Comparison of ENCODE assay signal across 9 cellular contexts in the genomic region with DNA sequence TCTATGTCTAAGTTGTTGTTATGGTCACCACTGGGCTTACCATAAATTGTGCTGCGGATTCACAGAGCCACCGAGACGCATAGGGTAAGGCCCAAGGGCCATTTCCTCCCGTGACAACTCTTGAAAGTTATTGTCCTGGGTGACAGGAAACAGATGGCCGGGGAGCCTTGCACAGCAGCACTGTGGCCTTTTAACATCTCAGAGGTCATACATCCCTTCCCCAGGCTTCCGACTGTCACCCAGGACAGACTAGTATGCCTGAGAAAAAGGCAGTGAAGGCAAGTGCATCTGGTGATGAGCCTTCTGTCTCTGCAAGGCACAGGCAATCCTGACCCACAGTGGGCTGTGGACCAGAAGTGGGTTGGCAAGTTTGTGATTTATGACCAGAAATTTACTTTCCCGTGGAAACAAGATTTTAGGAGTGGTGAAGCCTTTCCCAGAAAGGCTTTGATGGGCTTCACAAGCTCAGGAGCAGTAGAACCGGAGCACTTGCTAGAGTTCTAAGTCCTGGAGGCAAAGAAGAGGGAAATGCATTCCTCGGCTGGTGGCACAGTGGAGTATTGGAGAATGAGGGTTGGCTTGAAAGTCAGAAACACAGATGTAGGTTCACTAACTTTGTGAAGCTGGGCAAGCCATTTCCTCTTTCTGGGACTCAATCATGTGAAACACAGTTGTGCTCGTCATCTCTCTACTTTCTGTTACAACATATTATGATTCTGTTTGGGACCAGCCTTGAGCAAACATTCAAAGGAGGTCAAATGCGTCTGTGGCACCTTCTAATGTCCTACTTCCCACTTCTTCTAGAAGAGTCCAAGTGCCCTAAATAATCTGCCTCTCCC. TPM values are rescaled to one million over a fixed set of nuclear protein-coding genes. Genes with fewer than 3 reads are reported as not detected.
DNase-seq lines count a peak whose midpoint lies in the region; ATAC-seq and TF ChIP-seq lines count a peak whose summit lies in the region.
"Had no signal": no experiment of that assay in that cellular context is flagged by ENCODE, and none has a peak within 500 bp of the region (broad histone marks: within the 10 kb centered on the region; RNA-seq: fewer than 3 reads in every experiment).

No MANE protein-coding gene starts in this region.

- peak; percentile 67 for DNase-seq in CD14-positive monocyte (ENCODE audit: low spot score)
- no peak for DNase-seq in effector memory CD8-positive, alpha-beta T cell
- no peak for DNase-seq in activated CD4-positive, alpha-beta T cell treated with anti-CD3 and anti-CD28 coated beads, Interleukin-2, amount 10 ng/mL, durations not matched to agents 24 days and 14 days
- DNase-seq in NCI-H82 (lab: John Stamatoyannopoulos, UW) = no peak
- DNase-seq in stimulated activated CD4-positive, alpha-beta T cell treated with anti-CD3 and anti-CD28 coated beads, Interleukin-4, amount 100 ng/mL, for 1 hour = no peak
- DNase-seq in activated CD4-positive, alpha-beta T cell treated with anti-CD3 and anti-CD28 coated beads for 48 hours = no peak
- DNase-seq: COR-L47 had no signal

- peak overlapping the region; percentile 93 to 99 (median 98) for H3K27ac Mint-ChIP-seq in CD14-positive monocyte
- peak overlapping the region in 1 of 2 donors; percentile 8 for H3K27ac Mint-ChIP-seq in effector memory CD8-positive, alpha-beta T cell
- H3K27ac Mint-ChIP-seq in activated CD4-positive, alpha-beta T cell treated with anti-CD3 and anti-CD28 coated beads, Interleukin-2, amount 10 ng/mL, durations not matched to agents 24 days and 14 days = no peak overlapping the region

- H3K4me3 Mint-ChIP-seq in CD14-positive monocyte = peak overlapping the region; percentile 59 to 67
- no peak overlapping the region for H3K4me3 Mint-ChIP-seq in effector memory CD8-positive, alpha-beta T cell
- H3K4me3 Mint-ChIP-seq in activated CD4-positive, alpha-beta T cell treated with anti-CD3 and anti-CD28 coated beads, Interleukin-2, amount 10 ng/mL, durations not matched to agents 24 days and 14 days = no peak overlapping the region

- peaks cover 53% of the 10 kb centered on the region for H3K4me1 Mint-ChIP-seq in CD14-positive monocyte
- H3K4me1 Mint-ChIP-seq in effector memory CD8-positive, alpha-beta T cell (ENCODE audit: low read depth in 2 of 2) = peaks cover 0 to 5% of the 10 kb centered on the region in 2 donors
- H3K4me1 Mint-ChIP-seq in activated CD4-positive, alpha-beta T cell treated with anti-CD3 and anti-CD28 coated beads, Interleukin-2, amount 10 ng/mL, durations not matched to agents 24 days and 14 days = peaks cover 23% of the 10 kb centered on the region

- H3K36me3 Mint-ChIP-seq in CD14-positive monocyte = peaks cover 0 to 2% of the 10 kb centered on the region in 2 donors
- H3K36me3 Mint-ChIP-seq in effector memory CD8-positive, alpha-beta T cell (ENCODE audit: insufficient read depth) = no peaks in the 10 kb centered on the region
- H3K36me3 Mint-ChIP-seq in activated CD4-positive, alpha-beta T cell treated with anti-CD3 and anti-CD28 coated beads, Interleukin-2, amount 10 ng/mL, durations not matched to agents 24 days and 14 days (ENCODE audit: low read depth) = no peaks in the 10 kb centered on the region

- intact Hi-C loops in CD14-positive monocyte (cut with micrococcal nuclease) = no loop called here
- intact Hi-C loops in activated CD4-positive, alpha-beta T cell treated with anti-CD3 and anti-CD28 coated beads, Interleukin-2, amount 10 ng/mL, durations not matched to agents 24 days and 14 days (cut with micrococcal nuclease) = no loop called here

- no peak for TF ChIP-seq CTCF in CD14-positive monocyte (IDR thresholded peaks at IDR 0.05)

- H3K9me3 Mint-ChIP-seq in CD14-positive monocyte = peaks cover 0 to 2% (median 0%) of the 10 kb centered on the region in 7 donors
- no peaks in the 10 kb centered on the region for H3K9me3 Mint-ChIP-seq in effector memory CD8-positive, alpha-beta T cell
- no peaks in the 10 kb centered on the region for H3K9me3 Mint-ChIP-seq in activated CD4-positive, alpha-beta T cell treated with anti-CD3 and anti-CD28 coated beads, Interleukin-2, amount 10 ng/mL, durations not matched to agents 24 days and 14 days

- peak; percentile 77 for ATAC-seq in GM19395 (IDR thresholded peaks at IDR 0.05; ENCODE audit: unreplicated experiment)
- ATAC-seq in HG03103 (IDR thresholded peaks at IDR 0.05; ENCODE audit: low read depth, unreplicated experiment) = peak; percentile 72
- ATAC-seq in effector memory CD8-positive, alpha-beta T cell (replicated peaks) = peak; percentile 51

- peaks cover 1 to 5% (median 3%) of the 10 kb centered on the region in 3 donors for H3K27me3 Mint-ChIP-seq in CD14-positive monocyte (ENCODE audit: low read depth in 3 of 3)
- peaks cover 48 to 56% of the 10 kb centered on the region in 2 donors for H3K27me3 Mint-ChIP-seq in effector memory CD8-positive, alpha-beta T cell
- peaks cover 11% of the 10 kb centered on the region for H3K27me3 Mint-ChIP-seq in activated CD4-positive, alpha-beta T cell treated with anti-CD3 and anti-CD28 coated beads, Interleukin-2, amount 10 ng/mL, durations not matched to agents 24 days and 14 days

RNA-seq across cellular contexts. Expression of gene CAPN14, which starts 2.0 kb away (rescaled TPM):
- not detected for polyA plus RNA-seq in CD14-positive monocyte
- 0.07 and 0.12 TPM in 2 replicates for total RNA-seq in activated CD4-positive, alpha-beta T cell treated with anti-CD3 and anti-CD28 coated beads, Interleukin-2, amount 10 ng/mL, durations not matched to agents 24 days and 14 days

RNA-seq across cellular contexts. Expression of gene EHD3, which starts 14.6 kb away (rescaled TPM):
- 1 to 10 TPM; 1.4 to 1.5 TPM for polyA plus RNA-seq in CD14-positive monocyte
- total RNA-seq in activated CD4-positive, alpha-beta T cell treated with anti-CD3 and anti-CD28 coated beads, Interleukin-2, amount 10 ng/mL, durations not matched to agents 24 days and 14 days = 1.3 and 1.5 TPM in 2 replicates

Comparison
In these comparisons a context has a peak if more than half of its experiments do, and no peak if none do; other contexts are left out.
1. H3K4me3 Mint-ChIP-seq: peak in CD14-positive monocyte (2 of 2); none in effector memory CD8-positive, alpha-beta T cell (0 of 2) and activated CD4-positive, alpha-beta T cell treated with anti-CD3 and anti-CD28 coated beads, Interleukin-2, amount 10 ng/mL, durations not matched to agents 24 days and 14 days (single experiment).
2. Peak in every context shown above with its lines, with median percentiles within 50 percentile points of each other: ATAC-seq.